Comparison of ENCODE assay signal across 17 cellular contexts in the genomic region with DNA sequence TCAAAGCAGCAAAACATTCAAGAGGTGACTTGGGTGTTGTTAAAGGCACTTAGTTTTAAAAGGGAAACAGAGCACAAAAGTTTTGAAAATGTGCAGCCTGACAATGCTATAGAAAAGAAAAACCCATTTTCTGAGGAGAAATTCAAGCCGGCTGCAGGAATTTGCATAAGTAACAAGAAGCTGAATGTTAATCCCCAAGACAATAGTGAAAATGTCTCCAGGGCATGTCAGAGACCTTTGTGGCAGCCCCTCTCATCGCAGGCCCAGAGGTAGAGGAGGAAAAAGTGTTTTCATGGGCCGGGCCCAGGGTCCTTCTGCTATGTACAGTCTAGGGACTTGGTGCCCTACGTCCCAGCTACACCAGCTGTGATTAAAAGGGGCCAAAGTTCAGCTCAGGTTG.
DNase-seq lines count a peak whose midpoint lies in the region; ATAC-seq and TF ChIP-seq lines count a peak whose summit lies in the region.
"Had no signal": no experiment of that assay in that cellular context is flagged by ENCODE, and none has a peak within 500 bp of the region (broad histone marks: within the 10 kb centered on the region; RNA-seq: fewer than 3 reads in every experiment).

No MANE protein-coding gene starts in this region.

- H3K4me3 Mint-ChIP-seq in chondrocyte (ENCODE audit: unreplicated experiment), result no peak overlapping the region
- no peak overlapping the region for H3K4me3 Mint-ChIP-seq in activated naive CD4-positive, alpha-beta T cell treated with anti-CD3 and anti-CD28 coated beads, Interleukin-2, amount 10 ng/mL, durations not matched to agents 7 days and 5 days
- H3K4me3 Mint-ChIP-seq: CD4-positive, alpha-beta memory T cell had no signal

- no peak overlapping the region for H3K4me3 ChIP-seq in heart left ventricle
- no peak overlapping the region for H3K4me3 ChIP-seq in spleen
- H3K4me3 ChIP-seq: BLaER1 treated with 17β-estradiol and CSF1 and Interleukin-3, amounts not matched to agents 10 nM and 100 nM had no signal

- H3K27me3 ChIP-seq in heart left ventricle, result no peaks in the 10 kb centered on the region
- no peaks in the 10 kb centered on the region for H3K27me3 ChIP-seq in spleen (replicated peaks in 1 of 7)
- H3K27me3 ChIP-seq: BE2C; BLaER1 treated with 17β-estradiol and CSF1 and Interleukin-3, amounts not matched to agents 10 nM and 100 nM had no signal

- TF ChIP-seq CTCF in heart left ventricle (IDR thresholded peaks at IDR 0.05) (no peak), chondrocyte (IDR thresholded peaks at IDR 0.05) (no peak), spleen (IDR thresholded peaks at IDR 0.05 in 8 of 11, conservative IDR thresholded peaks at IDR 0.05 in 3 of 11) (no peak)

- H3K4me1 ChIP-seq in heart left ventricle (no peaks in the 10 kb centered on the region), spleen (no peaks in the 10 kb centered on the region)
- H3K4me1 ChIP-seq: BE2C; BLaER1 treated with 17β-estradiol and CSF1 and Interleukin-3, amounts not matched to agents 10 nM and 100 nM had no signal

- H3K9me3 Mint-ChIP-seq in chondrocyte (ENCODE audit: low read depth), result peaks cover 7% of the 10 kb centered on the region
- peaks cover 7% of the 10 kb centered on the region for H3K9me3 Mint-ChIP-seq in activated naive CD4-positive, alpha-beta T cell treated with anti-CD3 and anti-CD28 coated beads, Interleukin-2, amount 10 ng/mL, durations not matched to agents 7 days and 5 days

- intact Hi-C loops in Right ventricle myocardium superior (cut with DNase I), result no loop called here
- intact Hi-C loops in heart left ventricle (cut with DNase I), result no loop called here
- intact Hi-C loops in spleen (cut with DNase I; ENCODE audit: low total_unique reads), result no loop called here

- H3K4me1 Mint-ChIP-seq in chondrocyte (ENCODE audit: low read depth), result no peaks in the 10 kb centered on the region
- H3K4me1 Mint-ChIP-seq in activated naive CD4-positive, alpha-beta T cell treated with anti-CD3 and anti-CD28 coated beads, Interleukin-2, amount 10 ng/mL, durations not matched to agents 7 days and 5 days, result no peaks in the 10 kb centered on the region
- H3K4me1 Mint-ChIP-seq: CD4-positive, alpha-beta memory T cell had no signal

- CTCF ChIA-PET in activated naive CD4-positive, alpha-beta T cell treated with anti-CD3 and anti-CD28 coated beads, Interleukin-2, amount 10 ng/mL, durations not matched to agents 7 days and 5 days (lab: Charles Lee), result no interaction called here

- H3K9me3 ChIP-seq in heart left ventricle (peaks cover 0 to 12% (median 1%) of the 10 kb centered on the region in 12 donors), spleen (peaks cover 0 to 22% (median 14%) of the 10 kb centered on the region in 8 donors)
- H3K9me3 ChIP-seq: BE2C had no signal

- ATAC-seq in Right ventricle myocardium superior (ENCODE audit: poor library complexity), result no peak
- no peak for ATAC-seq in heart left ventricle

- H3K27me3 Mint-ChIP-seq in chondrocyte (ENCODE audit: low read depth), result no peaks in the 10 kb centered on the region
- no peaks in the 10 kb centered on the region for H3K27me3 Mint-ChIP-seq in activated naive CD4-positive, alpha-beta T cell treated with anti-CD3 and anti-CD28 coated beads, Interleukin-2, amount 10 ng/mL, durations not matched to agents 7 days and 5 days
- H3K27me3 Mint-ChIP-seq: CD4-positive, alpha-beta memory T cell had no signal

- H3K36me3 Mint-ChIP-seq in chondrocyte (ENCODE audit: low read depth), result peaks cover 6% of the 10 kb centered on the region
- H3K36me3 Mint-ChIP-seq in activated naive CD4-positive, alpha-beta T cell treated with anti-CD3 and anti-CD28 coated beads, Interleukin-2, amount 10 ng/mL, durations not matched to agents 7 days and 5 days, result no peaks in the 10 kb centered on the region
- H3K36me3 Mint-ChIP-seq: CD4-positive, alpha-beta memory T cell had no signal

- H3K36me3 ChIP-seq in heart left ventricle (no peaks in the 10 kb centered on the region), spleen (no peaks in the 10 kb centered on the region)
- H3K36me3 ChIP-seq: BE2C; BLaER1 treated with 17β-estradiol and CSF1 and Interleukin-3, amounts not matched to agents 10 nM and 100 nM had no signal

- H3K27ac Mint-ChIP-seq in chondrocyte (ENCODE audit: unreplicated experiment), result no peak overlapping the region
- H3K27ac Mint-ChIP-seq in activated naive CD4-positive, alpha-beta T cell treated with anti-CD3 and anti-CD28 coated beads, Interleukin-2, amount 10 ng/mL, durations not matched to agents 7 days and 5 days, result no peak overlapping the region
- H3K27ac Mint-ChIP-seq: CD4-positive, alpha-beta memory T cell had no signal

- DNase-seq in Right ventricle myocardium superior (peak; percentile 23), heart left ventricle (no peak), chondrocyte (ENCODE audit: low spot score) (peak; percentile 42), spleen (peak; percentile 43), Ammon's horn (ENCODE audit: low spot score) (no peak), DMS 273 (lab: John Stamatoyannopoulos, UW; ENCODE audit: unreplicated experiment) (no peak)
- DNase-seq in activated naive CD4-positive, alpha-beta T cell treated with anti-CD3 and anti-CD28 coated beads, Interleukin-2, amount 10 ng/mL, durations not matched to agents 7 days and 5 days, result no peak
- DNase-seq: BE2C; Calu3; CD4-positive, alpha-beta memory T cell; COR-L47; DMS153; DND-41; GOT3; HCEC 1CT had no signal

- no peak for TF ChIP-seq POLR2A in heart left ventricle (IDR thresholded peaks at IDR 0.05)
- no peak for TF ChIP-seq POLR2A in spleen (IDR thresholded peaks at IDR 0.05)

- H3K27ac ChIP-seq in heart left ventricle, result no peak overlapping the region
- no peak overlapping the region for H3K27ac ChIP-seq in spleen
- H3K27ac ChIP-seq: 22Rv1; BLaER1 treated with 17β-estradiol and CSF1 and Interleukin-3, amounts not matched to agents 10 nM and 100 nM had no signal

- WGBS in heart left ventricle, 4 donors, result 83 to 87% (median 85%) methylated on average over 3 to 4 of the region's 4 CpGs
- 67 to 88% (median 69%) methylated on average over 4 of the region's 4 CpGs for WGBS in spleen, 5 donors

Comparison
In these comparisons a context has a peak if more than half of its experiments do, and no peak if none do; other contexts are left out.
1. DNase-seq: peak in Right ventricle myocardium superior (single experiment), chondrocyte (single experiment) and spleen (single experiment); none in heart left ventricle (0 of 5), Ammon's horn (single experiment), activated naive CD4-positive, alpha-beta T cell treated with anti-CD3 and anti-CD28 coated beads, Interleukin-2, amount 10 ng/mL, durations not matched to agents 7 days and 5 days (single experiment) and DMS 273 (single experiment).